Comparison of ENCODE assay signal across 15 cellular contexts in the genomic region with DNA sequence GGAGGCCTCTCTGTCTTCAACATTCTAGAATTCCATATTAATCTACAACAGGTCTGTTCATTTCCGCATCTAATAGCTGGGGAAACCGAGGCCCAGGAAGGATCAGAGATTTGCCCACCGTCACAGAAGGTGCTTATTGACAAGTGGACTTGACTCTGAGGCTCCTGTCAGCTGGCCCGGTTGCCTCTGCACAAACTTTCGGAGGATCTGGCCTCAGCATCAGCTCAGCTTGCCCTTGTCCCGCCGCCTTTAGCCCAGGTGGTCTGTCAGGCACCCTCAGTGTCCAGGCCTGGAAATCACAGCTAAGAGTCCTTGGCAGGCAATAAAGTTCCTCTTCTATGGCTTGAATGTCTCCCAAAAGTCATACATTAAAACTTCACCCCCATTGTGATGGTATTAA. TPM values are rescaled to one million over a fixed set of nuclear protein-coding genes. Genes with fewer than 3 reads are reported as not detected.
"Had no signal": no experiment of that assay in that cellular context is flagged by ENCODE, and none has a peak within 500 bp of the region (broad histone marks: within the 10 kb centered on the region; RNA-seq: fewer than 3 reads in every experiment).

No MANE protein-coding gene starts in this region.

- DNase-seq: activated CD4-positive, alpha-beta T cell treated with anti-CD3 and anti-CD28 coated beads, Interleukin-2, amount 50 U/mL, for 4 hours; activated gamma-delta T cell treated with Interleukin-2 at 50 U/mL for 16 hours; activated T-cell treated with anti-CD3 and anti-CD28 coated beads, Interleukin-2, amount 50 U/mL, for 48 hours; erythroblast; head of caudate nucleus; nephron progenitor cell; nucleus accumbens; sigmoid colon; stimulated activated CD4-positive, alpha-beta T cell treated with anti-CD3 and anti-CD28 coated beads, Interleukin-4, amount 100 ng/mL, for 24 hours; stimulated activated naive CD4-positive, alpha-beta T cell; T-cell; trophoblast cell had no signal

- H3K27ac Mint-ChIP-seq: nephron progenitor cell had no signal

- H3K27me3 Mint-ChIP-seq: central memory CD8-positive, alpha-beta T cell; T-cell had no signal

- H3K9me3 Mint-ChIP-seq: central memory CD8-positive, alpha-beta T cell; nephron progenitor cell; T-cell had no signal

- H3K4me3 Mint-ChIP-seq: central memory CD8-positive, alpha-beta T cell; nephron progenitor cell; T-cell had no signal

- ATAC-seq: SK-N-SH treated with all-trans-retinoic acid at 6 μM for 48 hours, T-cell had no signal

RNA-seq across cellular contexts. Expression of gene RUNX3, which starts 8.2 kb away (rescaled TPM):
- total RNA-seq: frontal cortex had no signal
